ENCODE assay signal across 1 cellular context in the genomic region with DNA sequence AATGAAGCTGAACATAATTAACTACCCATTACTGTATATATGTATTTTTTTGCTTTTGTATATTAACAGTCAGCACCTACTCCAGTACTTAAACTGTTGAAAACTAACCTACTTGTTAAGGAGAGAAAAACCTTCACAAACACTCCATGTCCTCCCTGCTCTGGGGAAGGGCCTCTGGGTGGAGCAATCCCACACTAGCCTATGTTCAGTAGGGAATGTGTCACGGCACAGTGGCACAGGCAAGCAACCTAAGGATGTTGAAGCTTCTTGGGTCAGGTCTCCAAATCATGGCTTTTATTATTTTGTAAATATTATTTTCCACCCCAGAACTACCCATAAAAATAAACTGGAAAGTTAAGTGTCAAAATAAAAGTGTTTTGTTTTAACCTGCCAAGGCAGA.
TF ChIP-seq lines count a peak whose summit lies in the region.

No MANE protein-coding gene starts in this region.

TF ChIP-seq in GM12878, 131 proteins besides CTCF, POLR2A, EP300 and RAD21:
- no peak for TF ChIP-seq NRF1 (conservative IDR thresholded peaks at IDR 0.05; ENCODE audit: low read depth, low read length)
TF ChIP-seq in GM12878: peak in this region for 0.
